In genomic region chr9:89463986-89464901, GRCh38 we compare ENCODE assay signal across 8 cellular contexts. TPM values are rescaled to one million over a fixed set of nuclear protein-coding genes. Genes with fewer than 3 reads are reported as not detected.
DNase-seq lines count a peak whose midpoint lies in the region; ATAC-seq and TF ChIP-seq lines count a peak whose summit lies in the region.

No MANE protein-coding gene starts in this region.

- H3K27ac Mint-ChIP-seq in HFFc6, result no peak overlapping the region

- peaks cover 4% of the 10 kb centered on the region for H3K27me3 Mint-ChIP-seq in HFFc6 (ENCODE audit: insufficient read depth)

- DNase-seq in T-helper 1 cell (peak; percentile 48 to 92 (median 76)), HFFc6 (no peak), NCI-H526 treated with DMSO at 0.1 percent for 48 hours (lab: John Stamatoyannopoulos, UW) (no peak), DMS114 treated with DMSO at 0.1 percent for 48 hours (lab: John Stamatoyannopoulos, UW; ENCODE audit: unreplicated experiment) (no peak)
- DNase-seq in activated naive CD8-positive, alpha-beta T cell treated with anti-CD3 and anti-CD28 coated beads, Interleukin-2, amount 50 U/mL, for 16 hours (ENCODE audit: low read depth, low spot score), result peak; percentile 73
- DNase-seq in stimulated activated CD4-positive, alpha-beta T cell treated with anti-CD3 and anti-CD28 coated beads, Interleukin-1b, Interleukin-23, amount 100 ng/mL, for 48 hours, result peak; percentile 87

- peak; percentile 34 for ATAC-seq in GM18505 (IDR thresholded peaks at IDR 0.05; ENCODE audit: unreplicated experiment)
- peak; percentile 42 for ATAC-seq in HG02943 (IDR thresholded peaks at IDR 0.05; ENCODE audit: low read depth, unreplicated experiment)

- TF ChIP-seq POLR2A in GM18505 (IDR thresholded peaks at IDR 0.05; ENCODE audit: borderline replicate concordance, extremely low read depth, insufficient read depth, insufficient read length), result no peak

- no peaks in the 10 kb centered on the region for H3K36me3 Mint-ChIP-seq in HFFc6 (ENCODE audit: low read depth)

- no peaks in the 10 kb centered on the region; the same call in 1 of the 2 replicates for H3K9me3 Mint-ChIP-seq in HFFc6

- H3K4me3 Mint-ChIP-seq in HFFc6, result no peak overlapping the region

- H3K4me1 Mint-ChIP-seq in HFFc6 (ENCODE audit: low read depth), result no peaks in the 10 kb centered on the region

- no peak for TF ChIP-seq CTCF in HFFc6 (IDR thresholded peaks at IDR 0.05)

RNA-seq across cellular contexts. Expression of gene SEMA4D, which starts 33.7 kb away (rescaled TPM):
- total RNA-seq in HFFc6 (2021; fragmentation: NEBNext Ultra II Directional; extraction: Animal tissue kit (Norgen Biotek cat#: 25700)), result not detected

Comparison
In these comparisons a context has a peak if more than half of its experiments do, and no peak if none do; other contexts are left out.
1. DNase-seq: peak in T-helper 1 cell (5 of 5), activated naive CD8-positive, alpha-beta T cell treated with anti-CD3 and anti-CD28 coated beads, Interleukin-2, amount 50 U/mL, for 16 hours (single experiment) and stimulated activated CD4-positive, alpha-beta T cell treated with anti-CD3 and anti-CD28 coated beads, Interleukin-1b, Interleukin-23, amount 100 ng/mL, for 48 hours (single experiment); none in HFFc6 (single experiment), NCI-H526 treated with DMSO at 0.1 percent for 48 hours (single experiment) and DMS114 treated with DMSO at 0.1 percent for 48 hours (single experiment).